ENCODE assay signal across 28 cellular contexts in the genomic region with DNA sequence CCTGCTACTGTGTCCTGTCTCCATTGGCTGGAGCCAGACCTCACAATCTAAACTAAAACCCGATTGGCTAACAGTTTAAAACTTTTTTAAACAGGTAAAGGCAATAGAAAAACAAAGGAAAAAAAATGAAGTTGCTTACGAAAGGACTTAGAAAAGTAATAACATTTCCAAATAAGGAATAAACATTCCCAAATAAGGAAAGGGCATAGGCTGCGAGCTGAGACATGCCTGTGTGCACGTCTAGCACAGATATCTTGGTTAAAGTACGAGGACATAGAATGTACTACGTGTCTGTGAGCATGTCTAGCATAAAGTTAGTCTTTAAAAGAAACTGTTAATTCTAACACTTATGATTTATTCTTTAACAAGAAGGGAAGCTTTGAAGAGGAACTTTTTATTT.
"Had no signal": no experiment of that assay in that cellular context is flagged by ENCODE, and none has a peak within 500 bp of the region (broad histone marks: within the 10 kb centered on the region; RNA-seq: fewer than 3 reads in every experiment).

No MANE protein-coding gene starts in this region.

- H3K9me3 ChIP-seq: left lung, lower lobe of right lung, ovary, right atrium auricular region, suprapubic skin, thoracic aorta, tibial artery, uterus had no signal

- H3K4me3 Mint-ChIP-seq: mesothelial cell of epicardium; naive B cell; natural killer cell; nephron progenitor cell; stimulated activated effector memory CD8-positive, alpha-beta T cell treated with anti-CD3 and anti-CD28 coated beads, Interleukin-12 subunit alpha, Interleukin-12 subunit beta, amount 100 ng/mL, for 72 hours; stimulated activated naive CD8-positive, alpha-beta T cell treated with anti-CD3 and anti-CD28 coated beads, Interleukin-15, Interleukin-2, amounts not matched to agents 100 ng/mL and 50 ng/mL, for 24 hours; type B pancreatic cell had no signal

- H3K27me3 Mint-ChIP-seq: naive B cell; progenitor cell of endocrine pancreas; stimulated activated naive CD8-positive, alpha-beta T cell treated with anti-CD3 and anti-CD28 coated beads, Interleukin-15, Interleukin-2, amounts not matched to agents 100 ng/mL and 50 ng/mL, for 24 hours; type B pancreatic cell had no signal

- H3K4me1 ChIP-seq: left lung, lower lobe of right lung, right atrium auricular region, suprapubic skin, tibial artery, uterus had no signal

- H3K36me3 Mint-ChIP-seq: natural killer cell; stimulated activated effector memory CD8-positive, alpha-beta T cell treated with anti-CD3 and anti-CD28 coated beads, Interleukin-12 subunit alpha, Interleukin-12 subunit beta, amount 100 ng/mL, for 72 hours; type B pancreatic cell had no signal

- H3K27ac ChIP-seq: left lung, lower lobe of right lung, ovary, right atrium auricular region, skin epidermis, suprapubic skin, thoracic aorta, tibial artery, uterus had no signal

- ATAC-seq: left cardiac atrium; left lung; lower lobe of right lung; natural killer cell; sciatic nerve; stimulated activated effector memory CD8-positive, alpha-beta T cell treated with anti-CD3 and anti-CD28 coated beads, Interleukin-12 subunit alpha, Interleukin-12 subunit beta, amount 100 ng/mL, for 72 hours had no signal

- H3K4me3 ChIP-seq: left lung, lower lobe of right lung, ovary, right atrium auricular region, skin epidermis, suprapubic skin, thoracic aorta, tibial artery, uterus had no signal

- H3K4me1 Mint-ChIP-seq: natural killer cell; stimulated activated effector memory CD8-positive, alpha-beta T cell treated with anti-CD3 and anti-CD28 coated beads, Interleukin-12 subunit alpha, Interleukin-12 subunit beta, amount 100 ng/mL, for 72 hours had no signal

- H3K27me3 ChIP-seq: left lung, ovary, right atrium auricular region, suprapubic skin, tibial artery, uterus had no signal

- DNase-seq: hippocampal formation; kidney glomerular epithelial cell; left cardiac atrium; left lung; lower lobe of right lung; mesendoderm; naive B cell; natural killer cell; nephron progenitor cell; ovary; stimulated activated CD4-positive, alpha-beta T cell treated with anti-CD3 and anti-CD28 coated beads, Interleukin-12 subunit alpha, Interleukin-12 subunit beta, amount 100 ng/mL, for 4 hours; stimulated activated CD4-positive, alpha-beta T cell treated with anti-CD3 and anti-CD28 coated beads, Interleukin-15, amount 100 ng/mL, for 24 hours; stimulated activated CD4-positive, alpha-beta T cell treated with anti-CD3 and anti-CD28 coated beads, Interleukin-2, amount 100 ng/mL, for 24 hours; stimulated activated CD4-positive, alpha-beta T cell treated with anti-CD3 and anti-CD28 coated beads, Interleukin-4, amount 100 ng/mL, for 1 hour; stimulated activated naive CD4-positive, alpha-beta T cell; tibial artery; uterus had no signal

- H3K9me3 Mint-ChIP-seq: naive B cell; natural killer cell; stimulated activated effector memory CD8-positive, alpha-beta T cell treated with anti-CD3 and anti-CD28 coated beads, Interleukin-12 subunit alpha, Interleukin-12 subunit beta, amount 100 ng/mL, for 72 hours; stimulated activated naive CD8-positive, alpha-beta T cell treated with anti-CD3 and anti-CD28 coated beads, Interleukin-15, Interleukin-2, amounts not matched to agents 100 ng/mL and 50 ng/mL, for 24 hours had no signal

- H3K27ac Mint-ChIP-seq: mesothelial cell of epicardium; naive B cell; natural killer cell; nephron progenitor cell; progenitor cell of endocrine pancreas; stimulated activated effector memory CD8-positive, alpha-beta T cell treated with anti-CD3 and anti-CD28 coated beads, Interleukin-12 subunit alpha, Interleukin-12 subunit beta, amount 100 ng/mL, for 72 hours; stimulated activated naive CD8-positive, alpha-beta T cell treated with anti-CD3 and anti-CD28 coated beads, Interleukin-15, Interleukin-2, amounts not matched to agents 100 ng/mL and 50 ng/mL, for 24 hours; type B pancreatic cell had no signal

- FAIRE-seq: keratinocyte had no signal

- H3K36me3 ChIP-seq: left lung, lower lobe of right lung, ovary, right atrium auricular region, suprapubic skin, thoracic aorta, tibial artery, uterus had no signal
